In genomic region chr6:90375681-90376439, GRCh38 we compare ENCODE assay signal across 11 cellular contexts.
DNase-seq lines count a peak whose midpoint lies in the region; ATAC-seq and TF ChIP-seq lines count a peak whose summit lies in the region.
"Had no signal": no experiment of that assay in that cellular context is flagged by ENCODE, and none has a peak within 500 bp of the region (broad histone marks: within the 10 kb centered on the region; RNA-seq: fewer than 3 reads in every experiment).

No MANE protein-coding gene starts in this region.

- H3K36me3 ChIP-seq in CD8-positive, alpha-beta T cell (ENCODE audit: insufficient read depth, low read length) = no peaks in the 10 kb centered on the region
- H3K36me3 ChIP-seq in OCI-LY7 (ENCODE audit: insufficient read depth, low read length) = peaks cover 20% of the 10 kb centered on the region

- intact Hi-C loops in CD8-positive, alpha-beta T cell (cut with DNase I, micrococcal nuclease) = no loop called here
- intact Hi-C loops in OCI-LY7 (cut with micrococcal nuclease; ENCODE audit: unreplicated experiment) = loop anchor here (1.0 to 5.0 kb wide), 5 partner anchors 61 to 101 kb away; no protein-coding TSS in a partner anchor

- no peaks in the 10 kb centered on the region for H3K4me1 Mint-ChIP-seq in CD8-positive, alpha-beta T cell (ENCODE audit: low read depth)

- H3K27ac ChIP-seq in CD8-positive, alpha-beta T cell (ENCODE audit: low read depth, low read length) = no peak overlapping the region
- peak overlapping the region; percentile 100 for H3K27ac ChIP-seq in OCI-LY7 (ENCODE audit: low read depth, low read length, poor library complexity, severe bottlenecking)

- H3K27me3 Mint-ChIP-seq in CD8-positive, alpha-beta T cell (ENCODE audit: low read depth) = peaks cover 2% of the 10 kb centered on the region

- H3K27ac Mint-ChIP-seq in CD8-positive, alpha-beta T cell = no peak overlapping the region

- H3K9me3 Mint-ChIP-seq in CD8-positive, alpha-beta T cell = no peaks in the 10 kb centered on the region

- TF ChIP-seq CTCF in CD8-positive, alpha-beta T cell (IDR thresholded peaks at IDR 0.05) = no peak
- TF ChIP-seq CTCF in OCI-LY7 (conservative IDR thresholded peaks at IDR 0.05; ENCODE audit: low read length) = no peak
- no peak for TF ChIP-seq CTCF in epithelial cell of esophagus (IDR thresholded peaks at IDR 0.05; ENCODE audit: insufficient read depth, low read depth, low read length, missing control alignments)

- no peaks in the 10 kb centered on the region for H3K9me3 ChIP-seq in CD8-positive, alpha-beta T cell (ENCODE audit: low read length)
- peaks cover 18% of the 10 kb centered on the region; the same call in 1 of the 2 replicates for H3K9me3 ChIP-seq in OCI-LY7 (ENCODE audit: low read length)

- H3K4me3 Mint-ChIP-seq in CD8-positive, alpha-beta T cell = no peak overlapping the region

- H3K27me3 ChIP-seq in CD8-positive, alpha-beta T cell (ENCODE audit: insufficient read depth, low read length) = no peaks in the 10 kb centered on the region

- no peaks in the 10 kb centered on the region for H3K36me3 Mint-ChIP-seq in CD8-positive, alpha-beta T cell

- ATAC-seq in CD8-positive, alpha-beta T cell = peak; percentile 34
- ATAC-seq in HG02642 (IDR thresholded peaks at IDR 0.05; ENCODE audit: poor library complexity, unreplicated experiment) = no peak

- BruUV-seq in OCI-LY7 (replicated peaks; lab: Mats Ljungman, UMichigan) = TSS peak; percentile 92

- POLR2A ChIA-PET in CD8-positive, alpha-beta T cell (lab: Charles Lee) = interaction anchor here (1.4 kb wide), 1 partner anchor 17 kb away, joined by 4 read pairs; no protein-coding TSS in a partner anchor
- POLR2A ChIA-PET in OCI-LY7 (lab: Charles Lee) = interaction anchor here (0.5 to 6.7 kb wide), 24 partner anchors 9 to 612 kb away, joined by 3 to 57 read pairs (median 6); partner anchors contain the start of gene BACH2

- peak overlapping the region; percentile 92 for H3K4me2 ChIP-seq in OCI-LY7 (ENCODE audit: low read length)

- peaks cover 44% of the 10 kb centered on the region; the same call in 1 of the 2 replicates for H3K79me2 ChIP-seq in OCI-LY7 (ENCODE audit: insufficient read depth, low read depth, low read length)

- no peaks in the 10 kb centered on the region for H3K9me2 ChIP-seq in OCI-LY7 (ENCODE audit: insufficient read depth, low read length)

- no peaks in the 10 kb centered on the region for H3K4me1 ChIP-seq in CD8-positive, alpha-beta T cell (ENCODE audit: insufficient read depth, low read length)
- H3K4me1 ChIP-seq in OCI-LY7 (ENCODE audit: insufficient read depth, low read length, poor library complexity, severe bottlenecking) = peaks cover 98% of the 10 kb centered on the region

- no peak for DNase-seq in CD8-positive, alpha-beta T cell
- peak; percentile 97 for DNase-seq in OCI-LY7 (ENCODE audit: low spot score)
- peak; percentile 41 for DNase-seq in epithelial cell of esophagus (ENCODE audit: low read depth)
- peak; percentile 52 for DNase-seq in pons (ENCODE audit: low spot score)
- DNase-seq in cortex of kidney (lab: John Stamatoyannopoulos, UW) = no peak
- no peak for DNase-seq in occipital lobe (lab: John Stamatoyannopoulos, UW)
- no peak for DNase-seq in NCI-H1694 treated with DMSO at 0.1 percent for 48 hours (lab: John Stamatoyannopoulos, UW)
- DNase-seq: anterior cingulate cortex, GDM1, KBM-7 had no signal

- H2AFZ ChIP-seq in OCI-LY7 (ENCODE audit: low read length) = peak overlapping the region; percentile 6; the same call in 1 of the 2 replicates

- H4K20me1 ChIP-seq in OCI-LY7 (ENCODE audit: insufficient read depth, low read length) = no peaks in the 10 kb centered on the region

- H3K4me3 ChIP-seq in CD8-positive, alpha-beta T cell (ENCODE audit: low read depth, low read length) = no peak overlapping the region
- H3K4me3 ChIP-seq in OCI-LY7 (ENCODE audit: low read depth, low read length, poor library complexity, severe bottlenecking) (peak overlapping the region; percentile 68), epithelial cell of esophagus (ENCODE audit: low read length) (no peak overlapping the region)

- CTCF ChIA-PET in CD8-positive, alpha-beta T cell (lab: Charles Lee) = interaction anchor here (1.1 to 1.4 kb wide), 2 partner anchors 11 to 18 kb away, joined by 3 to 6 read pairs; no protein-coding TSS in a partner anchor
- CTCF ChIA-PET in OCI-LY7 (lab: Charles Lee; ENCODE audit: unreplicated experiment) = interaction anchor here (0.5 to 1.2 kb wide), 4 partner anchors 25 to 73 kb away, joined by 4 to 25 read pairs (median 4); no protein-coding TSS in a partner anchor

Comparison
In these comparisons a context has a peak if more than half of its experiments do, and no peak if none do; other contexts are left out.
1. DNase-seq: peak in OCI-LY7 (single experiment), epithelial cell of esophagus (single experiment) and pons (single experiment); none in CD8-positive, alpha-beta T cell (0 of 7), cortex of kidney (single experiment), occipital lobe (single experiment) and NCI-H1694 treated with DMSO at 0.1 percent for 48 hours (single experiment).